ENCODE assay signal across 32 cellular contexts in genomic region chr7:155172141-155172540, GRCh38.
"Had no signal": no experiment of that assay in that cellular context is flagged by ENCODE, and none has a peak within 500 bp of the region (broad histone marks: within the 10 kb centered on the region; RNA-seq: fewer than 3 reads in every experiment).

No MANE protein-coding gene starts in this region.

- DNase-seq: activated CD4-positive, alpha-beta T cell treated with anti-CD3 and anti-CD28 coated beads for 4 hours; activated CD4-positive, alpha-beta T cell treated with anti-CD3 and anti-CD28 coated beads, Interleukin-2, amount 50 U/mL, for 1 hour; activated CD4-positive, alpha-beta T cell treated with anti-CD3 and anti-CD28 coated beads, Interleukin-2, amount 50 U/mL, for 48 hours; activated CD4-positive, CD25-positive, alpha-beta regulatory T cell; activated CD4-positive, CD25-positive, alpha-beta regulatory T cell treated with anti-CD3 and anti-CD28 coated beads, Interleukin-2, amount 50 U/mL, for 72 hours; activated CD8-positive, alpha-beta memory T cell treated with anti-CD3 and anti-CD28 coated beads, Interleukin-2, amount 50 U/mL, for 48 hours; activated CD8-positive, alpha-beta T cell treated with anti-CD3 and anti-CD28 coated beads for 36 hours; activated naive CD4-positive, alpha-beta T cell treated with anti-CD3 and anti-CD28 coated beads for 36 hours; activated naive CD8-positive, alpha-beta T cell treated with anti-CD3 and anti-CD28 coated beads for 36 hours; activated naive CD8-positive, alpha-beta T cell treated with anti-CD3 and anti-CD28 coated beads, Interleukin-2, amount 50 U/mL, for 24 hours; activated T-cell treated with anti-CD3 and anti-CD28 coated beads for 4 hours; activated T-cell treated with anti-CD3 and anti-CD28 coated beads, Interleukin-2, amount 50 U/mL, for 24 hours; activated T-cell treated with anti-CD3 and anti-CD28 coated beads, Interleukin-2, amount 50 U/mL, for 72 hours; adrenal gland; amygdala; aorta; body of pancreas; caudate nucleus; cortex of kidney; dermis blood vessel endothelial cell; effector CD4-positive, alpha-beta T cell; effector memory CD8-positive, alpha-beta T cell; erythroblast; esophagus squamous epithelium; foreskin melanocyte; heart right ventricle; T-helper 1 cell; T-helper 17 cell; T1000 had no signal

- H3K27ac ChIP-seq: adrenal gland, body of pancreas, esophagus squamous epithelium, gastroesophageal sphincter, heart right ventricle had no signal

- H3K9me3 Mint-ChIP-seq: activated naive CD4-positive, alpha-beta T cell treated with anti-CD3 and anti-CD28 coated beads for 36 hours; activated naive CD4-positive, alpha-beta T cell treated with anti-CD3 and anti-CD28 coated beads, Interleukin-2, amount 50 U/mL, for 24 hours; activated naive CD8-positive, alpha-beta T cell treated with anti-CD3 and anti-CD28 coated beads, Interleukin-2, amount 50 U/mL, for 24 hours; activated T-cell treated with anti-CD3 and anti-CD28 coated beads, Interleukin-2, amount 50 U/mL, for 72 hours; effector memory CD8-positive, alpha-beta T cell had no signal

- H3K9me3 ChIP-seq: adrenal gland, body of pancreas, esophagus squamous epithelium had no signal

- H3K4me1 ChIP-seq: adrenal gland, body of pancreas, esophagus squamous epithelium, gastroesophageal sphincter, heart right ventricle had no signal

- H3K4me3 ChIP-seq: adrenal gland, body of pancreas, esophagus squamous epithelium, gastroesophageal sphincter, heart right ventricle had no signal

- H3K4me1 Mint-ChIP-seq: activated naive CD4-positive, alpha-beta T cell treated with anti-CD3 and anti-CD28 coated beads, Interleukin-2, amount 50 U/mL, for 24 hours; activated naive CD8-positive, alpha-beta T cell treated with anti-CD3 and anti-CD28 coated beads for 36 hours; activated naive CD8-positive, alpha-beta T cell treated with anti-CD3 and anti-CD28 coated beads, Interleukin-2, amount 50 U/mL, for 24 hours had no signal

- H3K27ac Mint-ChIP-seq: activated CD8-positive, alpha-beta T cell treated with anti-CD3 and anti-CD28 coated beads for 36 hours; activated naive CD4-positive, alpha-beta T cell treated with anti-CD3 and anti-CD28 coated beads for 36 hours; activated naive CD4-positive, alpha-beta T cell treated with anti-CD3 and anti-CD28 coated beads, Interleukin-2, amount 50 U/mL, for 24 hours; activated naive CD8-positive, alpha-beta T cell treated with anti-CD3 and anti-CD28 coated beads for 36 hours; activated naive CD8-positive, alpha-beta T cell treated with anti-CD3 and anti-CD28 coated beads, Interleukin-2, amount 50 U/mL, for 24 hours; activated T-cell treated with anti-CD3 and anti-CD28 coated beads, Interleukin-2, amount 50 U/mL, for 24 hours; activated T-cell treated with anti-CD3 and anti-CD28 coated beads, Interleukin-2, amount 50 U/mL, for 72 hours; effector memory CD8-positive, alpha-beta T cell; T-helper 17 cell; T-helper 2 cell treated with Interferon-gamma antibody and Interleukin-4, amounts not matched to agents 5 μg/mL and 100 μg/mL, for 36 hours had no signal

- H3K4me3 Mint-ChIP-seq: activated CD8-positive, alpha-beta T cell treated with anti-CD3 and anti-CD28 coated beads for 36 hours; activated naive CD4-positive, alpha-beta T cell treated with anti-CD3 and anti-CD28 coated beads for 36 hours; activated naive CD4-positive, alpha-beta T cell treated with anti-CD3 and anti-CD28 coated beads, Interleukin-2, amount 50 U/mL, for 24 hours; activated naive CD8-positive, alpha-beta T cell treated with anti-CD3 and anti-CD28 coated beads for 36 hours; activated naive CD8-positive, alpha-beta T cell treated with anti-CD3 and anti-CD28 coated beads, Interleukin-2, amount 50 U/mL, for 24 hours; activated T-cell treated with anti-CD3 and anti-CD28 coated beads, Interleukin-2, amount 50 U/mL, for 24 hours; activated T-cell treated with anti-CD3 and anti-CD28 coated beads, Interleukin-2, amount 50 U/mL, for 72 hours; effector memory CD8-positive, alpha-beta T cell; T-helper 17 cell; T-helper 2 cell treated with Interferon-gamma antibody and Interleukin-4, amounts not matched to agents 5 μg/mL and 100 μg/mL, for 36 hours had no signal

- H3K27me3 ChIP-seq: adrenal gland, body of pancreas had no signal

- H3K36me3 ChIP-seq: adrenal gland, esophagus squamous epithelium, gastroesophageal sphincter, heart right ventricle had no signal

- ATAC-seq: activated CD8-positive, alpha-beta T cell treated with anti-CD3 and anti-CD28 coated beads for 36 hours; activated naive CD8-positive, alpha-beta T cell treated with anti-CD3 and anti-CD28 coated beads, Interleukin-2, amount 50 U/mL, for 24 hours; activated T-cell treated with anti-CD3 and anti-CD28 coated beads, Interleukin-2, amount 50 U/mL, for 72 hours; body of pancreas; effector memory CD8-positive, alpha-beta T cell; gastroesophageal sphincter; heart right ventricle; T-helper 17 cell had no signal

- H3K36me3 Mint-ChIP-seq: activated naive CD4-positive, alpha-beta T cell treated with anti-CD3 and anti-CD28 coated beads, Interleukin-2, amount 50 U/mL, for 24 hours; activated naive CD8-positive, alpha-beta T cell treated with anti-CD3 and anti-CD28 coated beads for 36 hours had no signal
